15 cellular contexts compared by ENCODE assay signal in the genomic region with DNA sequence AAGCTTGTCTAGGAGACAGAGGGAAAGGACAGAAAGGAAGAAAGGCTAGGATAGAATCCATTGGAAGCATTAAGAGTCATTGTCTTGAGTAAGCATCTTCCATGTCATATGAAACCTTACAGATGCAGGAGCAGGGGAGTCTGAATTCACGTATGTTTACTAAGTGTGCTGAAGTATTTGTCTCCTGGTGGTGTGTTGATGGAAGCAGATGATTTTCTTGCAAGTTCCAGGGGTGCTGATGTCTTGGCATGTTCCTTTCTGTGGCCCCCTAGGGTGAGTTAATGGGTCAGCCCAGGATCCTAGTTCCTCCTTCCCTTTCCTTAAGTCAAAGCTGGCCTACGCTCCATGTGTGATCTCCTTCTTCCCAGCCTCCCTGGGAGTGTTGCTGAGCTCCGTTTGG.
"Had no signal": no experiment of that assay in that cellular context is flagged by ENCODE, and none has a peak within 500 bp of the region (broad histone marks: within the 10 kb centered on the region; RNA-seq: fewer than 3 reads in every experiment).

No MANE protein-coding gene starts in this region.

- ATAC-seq: activated CD4-positive, CD25-positive, alpha-beta regulatory T cell treated with anti-CD3 and anti-CD28 coated beads, Interleukin-2, amount 50 U/mL, for 24 hours; activated naive CD4-positive, alpha-beta T cell treated with anti-CD3 and anti-CD28 coated beads, Interleukin-2, amount 50 U/mL, for 72 hours; activated T-cell treated with anti-CD3 and anti-CD28 coated beads, Interleukin-2, amount 50 U/mL, for 4 hours; esophagus mucosa; gastroesophageal sphincter; stimulated activated memory B cell treated with anti-CD40 and anti-IgM and Interleukin-4, amounts not matched to agents 10 μg/mL and 1 μg/mL and 100 μg/mL, for 72 hours had no signal

- H3K4me3 ChIP-seq: gastroesophageal sphincter, hepatocyte, neural progenitor cell, upper lobe of left lung had no signal

- H3K27me3 ChIP-seq: gastroesophageal sphincter, hepatocyte, neural progenitor cell, upper lobe of left lung had no signal

- FAIRE-seq: bronchial epithelial cell, endometrium, small intestine had no signal

- H3K4me1 ChIP-seq: upper lobe of left lung had no signal

- H3K27ac ChIP-seq: gastroesophageal sphincter, hepatocyte, neural progenitor cell, upper lobe of left lung had no signal

- H3K36me3 ChIP-seq: gastroesophageal sphincter, upper lobe of left lung had no signal

- H3K9ac ChIP-seq: neural progenitor cell had no signal

- H2AFZ ChIP-seq: hepatocyte, neural progenitor cell had no signal

- DNase-seq: activated effector memory CD4-positive, alpha-beta T cell treated with anti-CD3 and anti-CD28 coated beads, Interleukin-2, amount 50 U/mL, for 16 hours; activated T-cell treated with anti-CD3 and anti-CD28 coated beads, Interleukin-2, amount 50 U/mL, for 4 hours; amygdala; small intestine; stimulated activated CD4-positive, alpha-beta T cell treated with anti-CD3 and anti-CD28 coated beads, Interleukin-1b, Interleukin-23, amount 100 ng/mL, for 48 hours had no signal

- H3K4me2 ChIP-seq: hepatocyte, neural progenitor cell had no signal

- H3K9me3 ChIP-seq: gastroesophageal sphincter, upper lobe of left lung had no signal
